ENCODE assay signal across 18 cellular contexts in the genomic region with DNA sequence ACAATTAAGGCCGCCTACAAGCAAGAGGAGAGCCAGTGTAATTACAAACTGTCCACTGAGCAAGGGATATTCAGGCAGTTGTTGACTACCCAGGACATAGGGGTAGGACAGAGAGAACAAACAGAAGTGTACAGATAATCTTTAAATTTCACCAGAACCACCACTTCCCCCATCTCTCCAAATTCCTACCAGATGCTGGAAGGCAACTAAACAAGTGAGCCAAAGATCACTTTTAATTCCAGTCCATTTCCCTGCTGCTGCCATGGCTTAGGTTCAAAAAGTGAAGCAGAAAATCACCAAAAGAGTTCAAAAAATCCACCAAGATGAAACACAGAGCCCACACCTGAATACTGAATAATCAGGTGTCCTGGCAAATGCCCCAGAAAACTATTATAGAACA.
DNase-seq lines count a peak whose midpoint lies in the region; ATAC-seq and TF ChIP-seq lines count a peak whose summit lies in the region.
"Had no signal": no experiment of that assay in that cellular context is flagged by ENCODE, and none has a peak within 500 bp of the region (broad histone marks: within the 10 kb centered on the region; RNA-seq: fewer than 3 reads in every experiment).

No MANE protein-coding gene starts in this region.

- DNase-seq in HFFc6 (no peak), WTC11 (ENCODE audit: low spot score) (no peak), fibroblast of the aortic adventitia (ENCODE audit: low read depth) (peak; percentile 58), progenitor cell of endocrine pancreas (ENCODE audit: low spot score, unreplicated experiment) (no peak), NCI-H146 treated with DMSO at 0.1 percent for 48 hours (lab: John Stamatoyannopoulos, UW; ENCODE audit: unreplicated experiment) (no peak)
- no peak for DNase-seq in central memory CD4-positive, alpha-beta T cell
- DNase-seq: activated CD4-positive, alpha-beta T cell treated with anti-CD3 and anti-CD28 coated beads, Interleukin-2, amount 10 ng/mL, durations not matched to agents 7 days and 5 days; activated naive CD4-positive, alpha-beta T cell treated with anti-CD3 and anti-CD28 coated beads for 36 hours; activated T-cell treated with anti-CD3 and anti-CD28 coated beads for 4 hours; heart right ventricle; mesendoderm; MV-4-11; NCI-H2171; Peyer's patch had no signal

- no peak for ATAC-seq in WTC11
- no peak for ATAC-seq in GM18517 (IDR thresholded peaks at IDR 0.05; ENCODE audit: unreplicated experiment)
- ATAC-seq: heart right ventricle, K562 had no signal

- CTCF ChIA-PET in WTC11 (lab: Charles Lee) = no interaction called here

- H3K4me1 Mint-ChIP-seq in HFFc6 (ENCODE audit: low read depth) (peaks cover 83% of the 10 kb centered on the region), WTC11 (peaks cover 46% of the 10 kb centered on the region), progenitor cell of endocrine pancreas (ENCODE audit: low read depth) (peaks cover 50% of the 10 kb centered on the region)
- H3K4me1 Mint-ChIP-seq: activated CD4-positive, alpha-beta T cell treated with anti-CD3 and anti-CD28 coated beads, Interleukin-2, amount 10 ng/mL, durations not matched to agents 7 days and 5 days had no signal

- POLR2A ChIA-PET in WTC11 (lab: Charles Lee) = no interaction called here

- H3K36me3 Mint-ChIP-seq in HFFc6 (ENCODE audit: low read depth) (peaks cover 19% of the 10 kb centered on the region), WTC11 (peaks cover 16% of the 10 kb centered on the region), progenitor cell of endocrine pancreas (ENCODE audit: insufficient read depth) (peaks cover 4% of the 10 kb centered on the region)

- TF ChIP-seq CTCF in HFFc6 (IDR thresholded peaks at IDR 0.05) (no peak), WTC11 (IDR thresholded peaks at IDR 0.05) (no peak), fibroblast of the aortic adventitia (IDR thresholded peaks at IDR 0.05; ENCODE audit: insufficient read depth, low read length) (no peak), progenitor cell of endocrine pancreas (IDR thresholded peaks at IDR 0.05; ENCODE audit: unreplicated experiment) (no peak)

- H3K27ac Mint-ChIP-seq in HFFc6 = peak overlapping the region; percentile 92
- peak overlapping the region; percentile 36; the same call in 1 of the 2 replicates for H3K27ac Mint-ChIP-seq in WTC11
- H3K27ac Mint-ChIP-seq in progenitor cell of endocrine pancreas = peak overlapping the region; percentile 6
- H3K27ac Mint-ChIP-seq: activated CD4-positive, alpha-beta T cell treated with anti-CD3 and anti-CD28 coated beads, Interleukin-2, amount 10 ng/mL, durations not matched to agents 7 days and 5 days; activated naive CD4-positive, alpha-beta T cell treated with anti-CD3 and anti-CD28 coated beads for 36 hours; dendritic cell treated with granulocyte-macrophage colony-stimulating factor and Interleukin-4, amounts not matched to agents 40 ng/mL and 50 ng/mL, for 4 days had no signal

- H3K4me3 Mint-ChIP-seq in HFFc6 = peak overlapping the region; percentile 81
- no peak overlapping the region for H3K4me3 Mint-ChIP-seq in WTC11
- no peak overlapping the region for H3K4me3 Mint-ChIP-seq in progenitor cell of endocrine pancreas (ENCODE audit: low read depth)
- H3K4me3 Mint-ChIP-seq: activated CD4-positive, alpha-beta T cell treated with anti-CD3 and anti-CD28 coated beads, Interleukin-2, amount 10 ng/mL, durations not matched to agents 7 days and 5 days; activated naive CD4-positive, alpha-beta T cell treated with anti-CD3 and anti-CD28 coated beads for 36 hours; dendritic cell treated with granulocyte-macrophage colony-stimulating factor and Interleukin-4, amounts not matched to agents 40 ng/mL and 50 ng/mL, for 4 days had no signal

- H3K27me3 Mint-ChIP-seq in HFFc6 (ENCODE audit: insufficient read depth) (peaks cover 2% of the 10 kb centered on the region; the same call in 1 of the 2 replicates), WTC11 (ENCODE audit: low read depth) (no peaks in the 10 kb centered on the region), progenitor cell of endocrine pancreas (no peaks in the 10 kb centered on the region)

- no peak overlapping the region for H3K4me3 ChIP-seq in fibroblast of the aortic adventitia (ENCODE audit: low read depth, low read length)
- H3K4me3 ChIP-seq: BLaER1, heart right ventricle, K562, Peyer's patch had no signal

- H3K9me3 Mint-ChIP-seq in HFFc6 (no peaks in the 10 kb centered on the region), WTC11 (no peaks in the 10 kb centered on the region), progenitor cell of endocrine pancreas (ENCODE audit: low read depth) (no peaks in the 10 kb centered on the region)
- H3K9me3 Mint-ChIP-seq: activated CD4-positive, alpha-beta T cell treated with anti-CD3 and anti-CD28 coated beads, Interleukin-2, amount 10 ng/mL, durations not matched to agents 7 days and 5 days; activated naive CD4-positive, alpha-beta T cell treated with anti-CD3 and anti-CD28 coated beads for 36 hours; dendritic cell treated with granulocyte-macrophage colony-stimulating factor and Interleukin-4, amounts not matched to agents 40 ng/mL and 50 ng/mL, for 4 days had no signal

TF ChIP-seq in WTC11, 78 proteins besides CTCF, POLR2A, EP300 and RAD21 (continues in another document):
- no peak for TF ChIP-seq ESRRA (CRISPR knock-in tag; IDR thresholded peaks at IDR 0.05; ENCODE audit: borderline replicate concordance)
- TF ChIP-seq GABPB1 (CRISPR knock-in tag; IDR thresholded peaks at IDR 0.05) = no peak
- TF ChIP-seq USF1 (CRISPR knock-in tag; IDR thresholded peaks at IDR 0.05) = no peak
- no peak for TF ChIP-seq FOXP4 (CRISPR knock-in tag; IDR thresholded peaks at IDR 0.05)
- no peak for TF ChIP-seq NFATC4 (CRISPR knock-in tag; IDR thresholded peaks at IDR 0.05)
- no peak for TF ChIP-seq FOXJ3 (CRISPR knock-in tag; IDR thresholded peaks at IDR 0.05; ENCODE audit: borderline replicate concordance)
- no peak for TF ChIP-seq CREM (CRISPR knock-in tag; IDR thresholded peaks at IDR 0.05)
- no peak for TF ChIP-seq ATF1 (CRISPR knock-in tag; IDR thresholded peaks at IDR 0.05)
- TF ChIP-seq, protein P1, sequence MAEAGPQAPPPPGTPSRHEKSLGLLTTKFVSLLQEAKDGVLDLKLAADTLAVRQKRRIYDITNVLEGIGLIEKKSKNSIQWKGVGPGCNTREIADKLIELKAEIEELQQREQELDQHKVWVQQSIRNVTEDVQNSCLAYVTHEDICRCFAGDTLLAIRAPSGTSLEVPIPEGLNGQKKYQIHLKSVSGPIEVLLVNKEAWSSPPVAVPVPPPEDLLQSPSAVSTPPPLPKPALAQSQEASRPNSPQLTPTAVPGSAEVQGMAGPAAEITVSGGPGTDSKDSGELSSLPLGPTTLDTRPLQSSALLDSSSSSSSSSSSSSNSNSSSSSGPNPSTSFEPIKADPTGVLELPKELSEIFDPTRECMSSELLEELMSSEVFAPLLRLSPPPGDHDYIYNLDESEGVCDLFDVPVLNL (CRISPR knock-in tag; IDR thresholded peaks at IDR 0.05; ENCODE audit: borderline replicate concordance, low read depth) = no peak
- no peak for TF ChIP-seq ZBTB21 (CRISPR knock-in tag; IDR thresholded peaks at IDR 0.05; ENCODE audit: borderline replicate concordance)
- no peak for TF ChIP-seq CREB1 (CRISPR knock-in tag; IDR thresholded peaks at IDR 0.05)
- TF ChIP-seq TEAD4 (CRISPR knock-in tag; IDR thresholded peaks at IDR 0.05) = no peak
- TF ChIP-seq GTF2I (CRISPR knock-in tag; conservative IDR thresholded peaks at IDR 0.05) = no peak
- no peak for TF ChIP-seq HMGA2 (CRISPR knock-in tag; IDR thresholded peaks at IDR 0.05)
- no peak for TF ChIP-seq ZNF263 (CRISPR knock-in tag; IDR thresholded peaks at IDR 0.05; ENCODE audit: low read depth)

Comparison
In these comparisons a context has a peak if more than half of its experiments do, and no peak if none do; other contexts are left out.
1. H3K27ac Mint-ChIP-seq: peak in every context shown above with its lines; median percentile 92 in HFFc6; 36 in WTC11; 6 in progenitor cell of endocrine pancreas.